17 cellular contexts compared by ENCODE assay signal in genomic region chr1:53545663-53546408, GRCh38.
DNase-seq lines count a peak whose midpoint lies in the region; ATAC-seq and TF ChIP-seq lines count a peak whose summit lies in the region.
"Had no signal": no experiment of that assay in that cellular context is flagged by ENCODE, and none has a peak within 500 bp of the region (broad histone marks: within the 10 kb centered on the region; RNA-seq: fewer than 3 reads in every experiment).

No MANE protein-coding gene starts in this region.

- H3K79me2 ChIP-seq in trophoblast cell (ENCODE audit: control insufficient read depth, insufficient read depth, low read length, poor library complexity) = no peaks in the 10 kb centered on the region

- H3K4ac ChIP-seq in trophoblast cell (ENCODE audit: low read depth, low read length) = no peak overlapping the region

- no peak overlapping the region for H3K14ac ChIP-seq in trophoblast cell (ENCODE audit: low read length)

- no peak overlapping the region for H3K27ac ChIP-seq in heart right ventricle
- no peak overlapping the region for H3K27ac ChIP-seq in trophoblast cell (ENCODE audit: low read depth, low read length)
- H3K27ac ChIP-seq: KMS-11, SJSA1, vagina had no signal

- no peak for TF ChIP-seq CTCF in heart right ventricle (IDR thresholded peaks at IDR 0.05)

- H3K79me1 ChIP-seq in trophoblast cell (ENCODE audit: low read length) = no peaks in the 10 kb centered on the region

- H3K36me3 ChIP-seq in heart right ventricle (no peaks in the 10 kb centered on the region), skeletal muscle satellite cell (ENCODE audit: insufficient read depth, low read length) (peaks cover 7% of the 10 kb centered on the region), trophoblast cell (ENCODE audit: control insufficient read depth in 1 of 2, insufficient read depth in 2 of 2, low read length in 2 of 2) (no peaks in the 10 kb centered on the region)
- H3K36me3 ChIP-seq: SJSA1, vagina had no signal

- no peak overlapping the region for H3K27ac Mint-ChIP-seq in stimulated activated naive CD8-positive, alpha-beta T cell treated with anti-CD3 and anti-CD28 coated beads, Interleukin-15, amount 100 ng/mL, for 72 hours

- H4K12ac ChIP-seq in trophoblast cell (ENCODE audit: low read depth, low read length) = no peak overlapping the region

- peak in 6 of 8 donors; percentile 30 to 78 (median 58) for ATAC-seq in heart right ventricle
- no peak for ATAC-seq in stimulated activated naive CD8-positive, alpha-beta T cell treated with anti-CD3 and anti-CD28 coated beads, Interleukin-15, amount 100 ng/mL, for 72 hours
- ATAC-seq: activated CD4-positive, CD25-positive, alpha-beta regulatory T cell treated with anti-CD3 and anti-CD28 coated beads, Interleukin-2, amount 50 U/mL, for 24 hours; left colon had no signal

- no peak overlapping the region for H3K18ac ChIP-seq in trophoblast cell (ENCODE audit: low read length)

- no peak overlapping the region for H3K23ac ChIP-seq in trophoblast cell (ENCODE audit: low read length)

- H3K9ac ChIP-seq in skeletal muscle satellite cell (ENCODE audit: low read depth, low read length) (no peak overlapping the region), trophoblast cell (ENCODE audit: low read length) (no peak overlapping the region)
- H3K9ac ChIP-seq: KMS-11 had no signal

- H3K4me3 ChIP-seq in heart right ventricle (no peak overlapping the region), skeletal muscle satellite cell (ENCODE audit: low read length) (no peak overlapping the region), trophoblast cell (ENCODE audit: low read depth, low read length) (no peak overlapping the region)
- H3K4me3 ChIP-seq: SJSA1, vagina had no signal

- H3K4me1 ChIP-seq in heart right ventricle (peaks cover 0 to 7% (median 0%) of the 10 kb centered on the region in 9 donors), skeletal muscle satellite cell (ENCODE audit: control insufficient read depth, insufficient read depth, low read length) (peaks cover 41% of the 10 kb centered on the region), trophoblast cell (ENCODE audit: control insufficient read depth in 1 of 2, insufficient read depth in 2 of 2, low read length in 2 of 2) (peaks cover 3 to 10% of the 10 kb centered on the region in 2 experiments)

- H3K9me3 Mint-ChIP-seq in stimulated activated naive CD8-positive, alpha-beta T cell treated with anti-CD3 and anti-CD28 coated beads, Interleukin-15, amount 100 ng/mL, for 72 hours = no peaks in the 10 kb centered on the region

- H2BK12ac ChIP-seq in trophoblast cell (ENCODE audit: low read length) = no peak overlapping the region

- DNase-seq in activated CD4-positive, CD25-positive, alpha-beta regulatory T cell treated with anti-CD3 and anti-CD28 coated beads, Interleukin-2, amount 50 U/mL, for 72 hours = peak; percentile 17
- DNase-seq in activated CD4-positive, CD25-positive, alpha-beta regulatory T cell (lab: John Stamatoyannopoulos, UW) = no peak
- DNase-seq in NCI-H2196 (lab: John Stamatoyannopoulos, UW; ENCODE audit: unreplicated experiment) (peak; percentile 45), heart right ventricle (peak in 1 of 2 donors; percentile 29), SK-N-DZ (ENCODE audit: low spot score) (no peak), trophoblast cell (no peak)
- DNase-seq in stimulated activated naive CD8-positive, alpha-beta T cell treated with anti-CD3 and anti-CD28 coated beads, Interleukin-15, amount 100 ng/mL, for 72 hours = no peak
- DNase-seq: ACHN; activated T-cell treated with anti-CD3 and anti-CD28 coated beads, Interleukin-2, amount 50 U/mL, for 48 hours; NCI-H526 treated with DMSO at 0.1 percent for 48 hours; stimulated activated CD8-positive, alpha-beta memory T cell treated with anti-CD3 and anti-CD28 coated beads, Interleukin-4, amount 100 ng/mL, for 48 hours had no signal

- H3K4me2 ChIP-seq in skeletal muscle satellite cell (ENCODE audit: low read length) = peak overlapping the region; percentile 1
- H3K4me2 ChIP-seq in trophoblast cell (ENCODE audit: low read length) = no peak overlapping the region
- H3K4me2 ChIP-seq: KMS-11 had no signal

- H2BK120ac ChIP-seq in trophoblast cell (ENCODE audit: insufficient read depth, low read length, poor library complexity) = no peak overlapping the region

- no peaks in the 10 kb centered on the region for H3K4me1 Mint-ChIP-seq in stimulated activated naive CD8-positive, alpha-beta T cell treated with anti-CD3 and anti-CD28 coated beads, Interleukin-15, amount 100 ng/mL, for 72 hours

- H3K4me3 Mint-ChIP-seq in stimulated activated naive CD8-positive, alpha-beta T cell treated with anti-CD3 and anti-CD28 coated beads, Interleukin-15, amount 100 ng/mL, for 72 hours = no peak overlapping the region

- no peaks in the 10 kb centered on the region for H3K27me3 Mint-ChIP-seq in stimulated activated naive CD8-positive, alpha-beta T cell treated with anti-CD3 and anti-CD28 coated beads, Interleukin-15, amount 100 ng/mL, for 72 hours

- H3K27me3 ChIP-seq in heart right ventricle = peaks cover 0 to 38% (median 8%) of the 10 kb centered on the region in 7 donors
- H3K27me3 ChIP-seq in skeletal muscle satellite cell (ENCODE audit: control insufficient read depth, insufficient read depth, low read length) = no peaks in the 10 kb centered on the region
- H3K27me3 ChIP-seq in trophoblast cell (ENCODE audit: insufficient read depth, low read length) = no peaks in the 10 kb centered on the region
- H3K27me3 ChIP-seq: SJSA1, vagina had no signal

- no peak overlapping the region for H4K8ac ChIP-seq in trophoblast cell (ENCODE audit: low read depth, low read length)

- no peak overlapping the region for H2AFZ ChIP-seq in trophoblast cell (ENCODE audit: insufficient read depth, low read length, poor library complexity)

- no peak overlapping the region for H4K91ac ChIP-seq in trophoblast cell (ENCODE audit: low read depth, low read length)

- no peak overlapping the region for H2BK5ac ChIP-seq in trophoblast cell (ENCODE audit: low read depth, low read length, poor library complexity)

- intact Hi-C loops in heart right ventricle (cut with DNase I) = no loop called here

- WGBS in heart right ventricle, 2 donors = 51 to 54% methylated on average over 17 of the region's 17 CpGs
- no CpG with 5 or more reads among the region's 17 CpGs for WGBS in trophoblast cell (ENCODE audit: extremely low coverage, insufficient coverage, insufficient read length)

- no peak overlapping the region for H2AK5ac ChIP-seq in trophoblast cell (ENCODE audit: low read length)

- H3K9me3 ChIP-seq in heart right ventricle (no peaks in the 10 kb centered on the region), skeletal muscle satellite cell (replicated peaks; ENCODE audit: low read length) (no peaks in the 10 kb centered on the region), trophoblast cell (ENCODE audit: insufficient read depth, low read depth, low read length) (peaks cover 2% of the 10 kb centered on the region)
- H3K9me3 ChIP-seq: SJSA1, vagina had no signal

Comparison
In these comparisons a context has a peak if more than half of its experiments do, and no peak if none do; other contexts are left out.
1. DNase-seq: peak in activated CD4-positive, CD25-positive, alpha-beta regulatory T cell treated with anti-CD3 and anti-CD28 coated beads, Interleukin-2, amount 50 U/mL, for 72 hours (single experiment) and NCI-H2196 (single experiment); none in activated CD4-positive, CD25-positive, alpha-beta regulatory T cell (0 of 4), SK-N-DZ (single experiment), stimulated activated naive CD8-positive, alpha-beta T cell treated with anti-CD3 and anti-CD28 coated beads, Interleukin-15, amount 100 ng/mL, for 72 hours (0 of 2) and trophoblast cell (0 of 2).